In genomic region chr1:225963735-225964530, GRCh38 we compare ENCODE assay signal across 30 cellular contexts. TPM values are rescaled to one million over a fixed set of nuclear protein-coding genes. Genes with fewer than 3 reads are reported as not detected.
DNase-seq lines count a peak whose midpoint lies in the region; ATAC-seq and TF ChIP-seq lines count a peak whose summit lies in the region.
"Had no signal": no experiment of that assay in that cellular context is flagged by ENCODE, and none has a peak within 500 bp of the region (broad histone marks: within the 10 kb centered on the region; RNA-seq: fewer than 3 reads in every experiment).

No MANE protein-coding gene starts in this region.

- DNase-seq in MCF 10A (ENCODE audit: unreplicated experiment) (peak; percentile 59), breast epithelium (ENCODE audit: low spot score in 2 of 2) (no peak), mammary epithelial cell (peak; percentile 70), kidney tubule cell (ENCODE audit: low spot score) (peak; percentile 64), H7 (no peak), UCSD-AML1 (lab: John Stamatoyannopoulos, UW; ENCODE audit: unreplicated experiment) (no peak), NAMALWA (ENCODE audit: low spot score) (no peak)
- DNase-seq: activated CD4-positive, alpha-beta T cell treated with anti-CD3 and anti-CD28 coated beads for 4 hours; activated gamma-delta T cell treated with Interleukin-2 at 50 U/mL for 16 hours; activated naive CD8-positive, alpha-beta T cell treated with anti-CD3 and anti-CD28 coated beads, Interleukin-2, amount 50 U/mL, for 24 hours; CD4-positive, CD25-positive, alpha-beta regulatory T cell; central memory CD4-positive, alpha-beta T cell; effector memory CD8-positive, alpha-beta T cell; foreskin melanocyte; H9; heart left ventricle; Kasumi-1; kidney; naive thymus-derived CD8-positive, alpha-beta T cell; NCI-H146; NCI-H226; NCI-H69; SIG-M5; stimulated activated naive CD4-positive, alpha-beta T cell; WERI-Rb-1 had no signal

- no peaks in the 10 kb centered on the region for H3K27me3 Mint-ChIP-seq in MCF 10A (ENCODE audit: insufficient read depth, unreplicated experiment)
- H3K27me3 Mint-ChIP-seq: naive thymus-derived CD8-positive, alpha-beta T cell had no signal

- H3K9me3 ChIP-seq in breast epithelium (no peaks in the 10 kb centered on the region), mammary epithelial cell (replicated peaks; ENCODE audit: insufficient read depth, low read length) (peaks cover 2% of the 10 kb centered on the region)
- H3K9me3 ChIP-seq: heart left ventricle had no signal

- CTCF ChIA-PET in MCF 10A (lab: Yijun Ruan, JAX) = interaction anchor here (0.6 to 1.8 kb wide), 7 partner anchors 12 to 489 kb away, joined by 3 to 6 read pairs (median 3); partner anchors contain the start of gene TMEM63A
- CTCF ChIA-PET in mammary epithelial cell (lab: Charles Lee; ENCODE audit: low non-redundant PET) = no interaction called here

- H3K9me3 Mint-ChIP-seq in MCF 10A (ENCODE audit: unreplicated experiment) = no peaks in the 10 kb centered on the region
- H3K9me3 Mint-ChIP-seq: activated naive CD8-positive, alpha-beta T cell treated with anti-CD3 and anti-CD28 coated beads, Interleukin-2, amount 50 U/mL, for 24 hours; effector memory CD8-positive, alpha-beta T cell; naive thymus-derived CD8-positive, alpha-beta T cell; type B pancreatic cell had no signal

- peak overlapping the region; percentile 33 for H2AFZ ChIP-seq in mammary epithelial cell (ENCODE audit: low read depth, low read length)

- no peaks in the 10 kb centered on the region for H4K20me1 ChIP-seq in mammary epithelial cell (ENCODE audit: insufficient read depth, low read length)

- no peak overlapping the region for H3K9ac ChIP-seq in mammary epithelial cell (ENCODE audit: insufficient read depth, low read length)

- H3K4me3 Mint-ChIP-seq in MCF 10A (ENCODE audit: unreplicated experiment) = no peak overlapping the region
- H3K4me3 Mint-ChIP-seq: activated naive CD8-positive, alpha-beta T cell treated with anti-CD3 and anti-CD28 coated beads, Interleukin-2, amount 50 U/mL, for 24 hours; CD4-positive, CD25-positive, alpha-beta regulatory T cell; effector memory CD8-positive, alpha-beta T cell; H9; naive thymus-derived CD8-positive, alpha-beta T cell; type B pancreatic cell had no signal

- peaks cover 5% of the 10 kb centered on the region for H3K4me1 Mint-ChIP-seq in MCF 10A (ENCODE audit: insufficient read depth, unreplicated experiment)
- H3K4me1 Mint-ChIP-seq: activated naive CD8-positive, alpha-beta T cell treated with anti-CD3 and anti-CD28 coated beads, Interleukin-2, amount 50 U/mL, for 24 hours had no signal

- H3K4me3 ChIP-seq in breast epithelium (no peak overlapping the region), mammary epithelial cell (replicated peaks in 1 of 3; ENCODE audit: insufficient read depth in 1 of 3, low read depth in 2 of 3, low read length in 3 of 3) (no peak overlapping the region), H7 (ENCODE audit: insufficient read depth, low read depth, low read length) (no peak overlapping the region)
- H3K4me3 ChIP-seq: heart left ventricle, skin epidermis had no signal

- no peaks in the 10 kb centered on the region for H3K36me3 Mint-ChIP-seq in MCF 10A (ENCODE audit: insufficient read depth, unreplicated experiment)
- H3K36me3 Mint-ChIP-seq: CD4-positive, CD25-positive, alpha-beta regulatory T cell; naive thymus-derived CD8-positive, alpha-beta T cell; type B pancreatic cell had no signal

- H3K27ac ChIP-seq in breast epithelium (no peak overlapping the region), mammary epithelial cell (ENCODE audit: insufficient read depth, low read depth, low read length) (no peak overlapping the region)
- H3K27ac ChIP-seq: heart left ventricle, skin epidermis, WERI-Rb-1 had no signal

- dilution Hi-C loops in mammary epithelial cell (cut with HindIII; ENCODE audit: low sequenced_read_pairs) = no loop called here

- in situ Hi-C loops in mammary epithelial cell (cut with MboI; ENCODE audit: low sequenced_read_pairs in 2 of 2) = no loop called here

- 79% methylated on average over 15 of the region's 15 CpGs for WGBS in mammary epithelial cell (ENCODE audit: low coverage, missing lambda C conversion rate)

- intact Hi-C loops in MCF 10A (cut with micrococcal nuclease) (no loop called here), breast epithelium (cut with DNase I; ENCODE audit: low total_unique reads) (no loop called here), mammary epithelial cell (cut with micrococcal nuclease) (no loop called here)

- no peak for ATAC-seq in GM21367 (IDR thresholded peaks at IDR 0.05; ENCODE audit: unreplicated experiment)
- ATAC-seq: activated naive CD8-positive, alpha-beta T cell treated with anti-CD3 and anti-CD28 coated beads, Interleukin-2, amount 50 U/mL, for 24 hours; effector memory CD8-positive, alpha-beta T cell; esophagus mucosa; heart left ventricle; naive thymus-derived CD8-positive, alpha-beta T cell had no signal

- no peak for TF ChIP-seq POLR2A in breast epithelium (IDR thresholded peaks at IDR 0.05)

- no peaks in the 10 kb centered on the region for H3K4me1 ChIP-seq in breast epithelium
- no peaks in the 10 kb centered on the region for H3K4me1 ChIP-seq in mammary epithelial cell (ENCODE audit: insufficient read depth, low read length)

- H3K27ac Mint-ChIP-seq in MCF 10A (ENCODE audit: low read depth, unreplicated experiment) = no peak overlapping the region
- H3K27ac Mint-ChIP-seq: activated naive CD8-positive, alpha-beta T cell treated with anti-CD3 and anti-CD28 coated beads, Interleukin-2, amount 50 U/mL, for 24 hours; CD4-positive, CD25-positive, alpha-beta regulatory T cell; effector memory CD8-positive, alpha-beta T cell; H9; naive thymus-derived CD8-positive, alpha-beta T cell; type B pancreatic cell had no signal

- TF ChIP-seq CTCF in MCF 10A (IDR thresholded peaks at IDR 0.05; ENCODE audit: unreplicated experiment) (no peak), breast epithelium (IDR thresholded peaks at IDR 0.05) (no peak), mammary epithelial cell (conservative IDR thresholded peaks at IDR 0.05 in 1 of 2, IDR thresholded peaks at IDR 0.05 in 1 of 2; ENCODE audit: extremely low read depth in 1 of 2, insufficient read depth in 1 of 2, low read depth in 1 of 2, low read length in 2 of 2) (no peak)

- H3K79me2 ChIP-seq in mammary epithelial cell (ENCODE audit: insufficient read depth, low read length) = no peaks in the 10 kb centered on the region

- POLR2A ChIA-PET in MCF 10A (lab: Yijun Ruan, JAX) = no interaction called here

- H3K36me3 ChIP-seq in breast epithelium = no peaks in the 10 kb centered on the region
- no peaks in the 10 kb centered on the region for H3K36me3 ChIP-seq in mammary epithelial cell (ENCODE audit: insufficient read depth, low read length)
- H3K36me3 ChIP-seq in H7 (replicated peaks; ENCODE audit: control insufficient read depth, insufficient read depth, low read length) = no peaks in the 10 kb centered on the region
- H3K36me3 ChIP-seq: heart left ventricle, WERI-Rb-1 had no signal

- no peak overlapping the region for H3K4me2 ChIP-seq in mammary epithelial cell (ENCODE audit: insufficient read depth, low read depth, low read length)

- no TSS peak for BruUV-seq in MCF 10A (replicated peaks; lab: Mats Ljungman, UMichigan)
- BruUV-seq in mammary epithelial cell (replicated peaks; lab: Mats Ljungman, UMichigan) = no TSS peak

- H3K27me3 ChIP-seq in breast epithelium (no peaks in the 10 kb centered on the region), mammary epithelial cell (ENCODE audit: insufficient read depth, low read length) (no peaks in the 10 kb centered on the region), H7 (ENCODE audit: control insufficient read depth, insufficient read depth, low read length) (no peaks in the 10 kb centered on the region)
- H3K27me3 ChIP-seq: heart left ventricle had no signal

RNA-seq across cellular contexts. Expression of gene LEFTY2, which starts 22.9 kb away (rescaled TPM):
- total RNA-seq in MCF 10A (2022) (not detected in 2 replicates), breast epithelium (under 1 TPM in 2 of 3 donors, not detected in 1; 0.88 to 0.96 TPM), mammary epithelial cell (not detected)
- not detected for polyA plus RNA-seq in mammary epithelial cell
- not detected for polyA minus RNA-seq in mammary epithelial cell
- 971 and 2,272 TPM in 2 replicates for total RNA-seq in H7 (2014; rRNA removed; shearing (Covaris generic))
- total RNA-seq: activated CD8-positive, alpha-beta memory T cell treated with anti-CD3 and anti-CD28 coated beads for 36 hours; CD4-positive, CD25-positive, alpha-beta regulatory T cell; esophagus mucosa; naive thymus-derived CD8-positive, alpha-beta T cell had no signal
- polyA plus RNA-seq: CD4-positive, CD25-positive, alpha-beta regulatory T cell had no signal

RNA-seq across cellular contexts. Expression of gene SDE2, which starts 35.2 kb away (rescaled TPM):
- total RNA-seq in MCF 10A (2022) = 59.3 and 61.8 TPM in 2 replicates
- total RNA-seq in breast epithelium = 10 to 100 TPM; 17.6 to 25.3 (median 22.0) TPM
- 10 to 100 TPM; 22.0 to 23.5 TPM for total RNA-seq in mammary epithelial cell
- polyA plus RNA-seq in mammary epithelial cell = 7.8 TPM
- 12.1 TPM for polyA minus RNA-seq in mammary epithelial cell
- total RNA-seq in H7 (2014; rRNA removed; shearing (Covaris generic)) = 34.4 and 38.4 TPM in 2 replicates

RNA-seq across cellular contexts. Expression of gene PYCR2, which starts 39.9 kb away (rescaled TPM):
- total RNA-seq in MCF 10A (2022) (172 and 173 TPM in 2 replicates), breast epithelium (10 to 100 TPM; 40.2 to 49.3 (median 47.9) TPM), mammary epithelial cell (10 to 100 TPM; 64.2 to 73.1 TPM)
- 73.6 TPM for polyA plus RNA-seq in mammary epithelial cell
- polyA minus RNA-seq in mammary epithelial cell = 83.2 TPM
- 308 and 356 TPM in 2 replicates for total RNA-seq in H7 (2014; rRNA removed; shearing (Covaris generic))

Comparison
In these comparisons a context has a peak if more than half of its experiments do, and no peak if none do; other contexts are left out.
1. DNase-seq: peak in MCF 10A (single experiment), mammary epithelial cell (single experiment) and kidney tubule cell (single experiment); none in breast epithelium (0 of 2), H7 (single experiment), UCSD-AML1 (single experiment) and NAMALWA (single experiment).
2. RNA of gene LEFTY2, which starts 22.9 kb away (total RNA-seq): 971 to 2,272 TPM in H7; 0.88 to 0.96 TPM in breast epithelium, not detected in MCF 10A and not detected in mammary epithelial cell; every median in the first group is over 100 times any median in the second.